ENCODE assay signal across 9 cellular contexts in genomic region chr19:1040476-1041271, GRCh38. TPM values are rescaled to one million over a fixed set of nuclear protein-coding genes. Genes with fewer than 3 reads are reported as not detected.
DNase-seq lines count a peak whose midpoint lies in the region; ATAC-seq and TF ChIP-seq lines count a peak whose summit lies in the region.
"Had no signal": no experiment of that assay in that cellular context is flagged by ENCODE, and none has a peak within 500 bp of the region (broad histone marks: within the 10 kb centered on the region; RNA-seq: fewer than 3 reads in every experiment).

No MANE protein-coding gene starts in this region.

- H3K23ac ChIP-seq in H9 (ENCODE audit: insufficient read length, low read depth, low read length): no peak overlapping the region

- no peak overlapping the region for H2BK20ac ChIP-seq in H9 (ENCODE audit: low read depth, low read length, poor library complexity, severe bottlenecking)

- H2BK15ac ChIP-seq in H9 (ENCODE audit: low read depth, low read length): no peak overlapping the region

- no peak overlapping the region for H2AFZ ChIP-seq in H9 (ENCODE audit: low read length)

- TF ChIP-seq CTCF in H9 (conservative IDR thresholded peaks at IDR 0.05) (no peak), NB4 (IDR thresholded peaks at IDR 0.05; ENCODE audit: low read depth, low read length) (no peak)

- no CpG with 5 or more reads among the region's 27 CpGs for WGBS in H9 (ENCODE audit: extremely low coverage, insufficient read length, low lambda C conversion rate)

- no peak overlapping the region for H3K27ac ChIP-seq in H9 (ENCODE audit: insufficient read length, low read depth, low read length)
- peak overlapping the region; percentile 42 for H3K27ac ChIP-seq in substantia nigra (ENCODE audit: low read depth, low read length, poor library complexity, severe bottlenecking)

- H3K4ac ChIP-seq in H9 (ENCODE audit: low read depth, low read length): no peak overlapping the region

- H3K23me2 ChIP-seq in H9 (ENCODE audit: insufficient read length, low read depth, low read length, poor library complexity, severe bottlenecking): peaks cover 9% of the 10 kb centered on the region

- no peak overlapping the region for H4K91ac ChIP-seq in H9 (ENCODE audit: insufficient read length, low read depth, low read length)

- no peaks in the 10 kb centered on the region for H4K20me1 ChIP-seq in H9 (ENCODE audit: control insufficient read depth, insufficient read depth, insufficient read length)

- peaks cover 13 to 29% of the 10 kb centered on the region in 2 experiments for H3K4me1 Mint-ChIP-seq in H9

- H3K4me1 ChIP-seq in H9 (ENCODE audit: insufficient read depth, low read length): no peaks in the 10 kb centered on the region; the same call in 1 of the 2 replicates

- H4K8ac ChIP-seq in H9 (replicated peaks; ENCODE audit: insufficient read length, low read depth, low read length): no peak overlapping the region

- no peak overlapping the region for H4K5ac ChIP-seq in H9 (ENCODE audit: insufficient read length, low read depth, low read length)

- DNase-seq in DMS 273 (lab: John Stamatoyannopoulos, UW; ENCODE audit: unreplicated experiment): peak; percentile 97
- DNase-seq in H9: peak; percentile 97
- peak; percentile 79 for DNase-seq in NB4 (ENCODE audit: low read depth)
- peak; percentile 91 for DNase-seq in activated naive CD4-positive, alpha-beta T cell treated with anti-CD3 and anti-CD28 coated beads, Interleukin-2, amount 50 U/mL, for 16 hours
- DNase-seq in glomerular endothelial cell (ENCODE audit: extremely low read depth, low read depth, low spot score): peak; percentile 50
- DNase-seq in occipital lobe (lab: John Stamatoyannopoulos, UW): peak; percentile 86
- peak; percentile 29 to 96 (median 76) for DNase-seq in substantia nigra (lab: John Stamatoyannopoulos, UW)

- peak overlapping the region; percentile 33 for H3K9ac ChIP-seq in H9 (ENCODE audit: extremely low read depth, insufficient read length, low read length)

- ATAC-seq in SK-N-SH treated with all-trans-retinoic acid at 6 μM for 48 hours: peak; percentile 70

- H3K79me1 ChIP-seq in H9 (ENCODE audit: insufficient read depth, low read depth, low read length, poor library complexity, severe bottlenecking): no peaks in the 10 kb centered on the region

- no peak overlapping the region for H2AK5ac ChIP-seq in H9 (ENCODE audit: insufficient read length, low read length)

- H3K79me2 ChIP-seq in H9 (ENCODE audit: insufficient read depth, low read length): no peaks in the 10 kb centered on the region

- peak overlapping the region in 2 of 3 experiments; percentile 84 to 95; a peak in 5 of 7 replicates for H3K27ac Mint-ChIP-seq in H9

- no peak overlapping the region for H2BK12ac ChIP-seq in H9 (ENCODE audit: insufficient read length, low read depth, low read length)

- no peak overlapping the region for H3T11ph ChIP-seq in H9 (ENCODE audit: low read length)

- no peaks in the 10 kb centered on the region for H3K9me3 ChIP-seq in H9 (ENCODE audit: control insufficient read depth, low read depth, low read length)

- H2BK120ac ChIP-seq in H9 (ENCODE audit: low read depth, low read length, poor library complexity, severe bottlenecking): no peak overlapping the region

- peak overlapping the region; percentile 69 for H3K4me2 ChIP-seq in H9 (ENCODE audit: insufficient read depth, insufficient read length, low read length)

- peak overlapping the region; percentile 55 for H3K4me3 ChIP-seq in NB4 (ENCODE audit: low read depth, low read length)

- peaks cover 20 to 49% (median 31%) of the 10 kb centered on the region in 3 experiments; a peak in 6 of 7 replicates for H3K36me3 Mint-ChIP-seq in H9 (ENCODE audit: insufficient read depth in 1 of 3, low read depth in 3 of 3)

- no peak overlapping the region for H3K56ac ChIP-seq in H9 (ENCODE audit: insufficient read length, low read depth, low read length)

- peak overlapping the region; percentile 82 to 93 for H3K4me3 Mint-ChIP-seq in H9

- no peak overlapping the region for H3K18ac ChIP-seq in H9 (ENCODE audit: insufficient read length, low read depth, low read length)

- H3K9me3 Mint-ChIP-seq in H9: no peaks in the 10 kb centered on the region

- peaks cover 2% of the 10 kb centered on the region; the same call in 1 of the 2 replicates for H3K27me3 Mint-ChIP-seq in H9 (ENCODE audit: low read depth)

- no peak overlapping the region for H3K14ac ChIP-seq in H9 (ENCODE audit: insufficient read depth, low read length)

- H3K27me3 ChIP-seq in H9 (ENCODE audit: insufficient read depth, low read length): no peaks in the 10 kb centered on the region

- no peak for TF ChIP-seq POLR2A in NB4 (IDR thresholded peaks at IDR 0.05; ENCODE audit: extremely low read depth, insufficient read length)

- no peak overlapping the region for H2BK5ac ChIP-seq in H9 (ENCODE audit: insufficient read length, low read length)

TF ChIP-seq in SK-N-SH treated with all-trans-retinoic acid at 6 μM for 48 hours, 23 proteins besides CTCF, POLR2A, EP300 and RAD21:
- TF ChIP-seq TCF4 (CRISPR knock-in tag; IDR thresholded peaks at IDR 0.05; ENCODE audit: borderline replicate concordance) (no peak), SNAI2 (CRISPR knock-in tag; IDR thresholded peaks at IDR 0.05) (no peak), POU6F1 (CRISPR knock-in tag; IDR thresholded peaks at IDR 0.05; ENCODE audit: borderline replicate concordance, low read depth) (no peak), PPARA (CRISPR knock-in tag; IDR thresholded peaks at IDR 0.05; ENCODE audit: borderline replicate concordance) (no peak), TOX (CRISPR knock-in tag; IDR thresholded peaks at IDR 0.05; ENCODE audit: borderline replicate concordance) (no peak), CSDC2 (CRISPR knock-in tag; IDR thresholded peaks at IDR 0.05) (no peak), ARNTL (CRISPR knock-in tag; IDR thresholded peaks at IDR 0.05; ENCODE audit: borderline replicate concordance, low read depth) (no peak), ZFP30 (CRISPR knock-in tag; IDR thresholded peaks at IDR 0.05) (no peak)

RNA-seq across cellular contexts. Expression of gene ABCA7, which starts 0.8 kb away (rescaled TPM):
- 28.3 and 34.6 TPM in 2 replicates for total RNA-seq in H9 (2021)
- 11.8 and 13.3 TPM in 2 replicates for total RNA-seq in glomerular endothelial cell
- total RNA-seq in occipital lobe: 0.78 TPM

RNA-seq across cellular contexts. Expression of gene CNN2, which starts 14.3 kb away (rescaled TPM):
- total RNA-seq in H9 (2021) (524 and 529 TPM in 2 replicates), glomerular endothelial cell (271 and 285 TPM in 2 replicates), occipital lobe (9.5 TPM)

RNA-seq across cellular contexts. Expression of gene RNU6-2, which starts 19.4 kb away (rescaled TPM):
- total RNA-seq in H9 (2021): not detected in 2 replicates
- not detected in 2 replicates for total RNA-seq in glomerular endothelial cell
- not detected for total RNA-seq in occipital lobe
- total RNA-seq: subcutaneous adipose tissue had no signal

RNA-seq across cellular contexts. Expression of gene TMEM259, which starts 19.8 kb away (rescaled TPM):
- total RNA-seq in H9 (2021) (169 and 171 TPM in 2 replicates), glomerular endothelial cell (167 and 260 TPM in 2 replicates), occipital lobe (33.8 TPM)

RNA-seq across cellular contexts. Expression of gene ARHGAP45, which starts 26.3 kb away (rescaled TPM):
- total RNA-seq in H9 (2021) (35.0 and 39.8 TPM in 2 replicates), glomerular endothelial cell (23.0 and 27.0 TPM in 2 replicates), occipital lobe (1.7 TPM)

Comparison
In these comparisons a context has a peak if more than half of its experiments do, and no peak if none do; other contexts are left out.
1. RNA of gene CNN2, which starts 14.3 kb away (total RNA-seq): 524 to 529 TPM in H9 and 271 to 285 TPM in glomerular endothelial cell; 9.5 TPM in occipital lobe (single experiment); every median in the first group is over 10 times any median in the second.
2. Peak in every context shown above with its lines, with median percentiles within 50 percentile points of each other: DNase-seq.